Comparison of ENCODE assay signal across 20 cellular contexts in genomic region chr4:107318078-107318477, GRCh38.
"Had no signal": no experiment of that assay in that cellular context is flagged by ENCODE, and none has a peak within 500 bp of the region (broad histone marks: within the 10 kb centered on the region; RNA-seq: fewer than 3 reads in every experiment).

No MANE protein-coding gene starts in this region.

- H3K27ac ChIP-seq: left lung, neural progenitor cell, ovary, tibial nerve, uterus had no signal

- H3K4me3 ChIP-seq: left lung, neural progenitor cell, ovary, tibial nerve, uterus had no signal

- H3K9me3 ChIP-seq: ovary, tibial nerve, uterus had no signal

- H2AFZ ChIP-seq: neural progenitor cell had no signal

- H3K9ac ChIP-seq: neural progenitor cell had no signal

- DNase-seq: activated CD4-positive, alpha-beta T cell treated with anti-CD3 and anti-CD28 coated beads, Interleukin-2, amount 50 U/mL, for 4 hours; activated CD4-positive, CD25-positive, alpha-beta regulatory T cell treated with anti-CD3 and anti-CD28 coated beads, Interleukin-2, amount 50 U/mL, for 72 hours; activated naive CD4-positive, alpha-beta T cell treated with anti-CD3 and anti-CD28 coated beads, Interleukin-2, amount 10 ng/mL, durations not matched to agents 7 days and 5 days; activated T-cell treated with anti-CD3 and anti-CD28 coated beads for 4 hours; effector memory CD4-positive, alpha-beta T cell; kidney; left lung; mammary epithelial cell; naive B cell; ovary; stimulated activated CD4-positive, alpha-beta T cell treated with anti-CD3 and anti-CD28 coated beads, Interleukin-2, amount 100 ng/mL, for 48 hours; stimulated activated naive CD4-positive, alpha-beta T cell; substantia nigra; T-cell; T-helper 9 cell; uterus had no signal

- ATAC-seq: activated T-helper 17 cell treated with anti-CD3 and anti-CD28 coated beads, Interleukin-2, amount 50 U/mL, for 72 hours; left lung; sciatic nerve; T-cell had no signal

- H3K4me1 ChIP-seq: left lung, neural progenitor cell, tibial nerve, uterus had no signal

- H3K27me3 ChIP-seq: left lung, neural progenitor cell, ovary, tibial nerve, uterus had no signal

- H3K36me3 ChIP-seq: left lung, neural progenitor cell, ovary, tibial nerve, uterus had no signal

- H3K4me2 ChIP-seq: neural progenitor cell had no signal
